ENCODE assay signal across 31 cellular contexts in genomic region chr2:80351229-80351628, GRCh38. TPM values are rescaled to one million over a fixed set of nuclear protein-coding genes. Genes with fewer than 3 reads are reported as not detected.
"Had no signal": no experiment of that assay in that cellular context is flagged by ENCODE, and none has a peak within 500 bp of the region (broad histone marks: within the 10 kb centered on the region; RNA-seq: fewer than 3 reads in every experiment).

No MANE protein-coding gene starts in this region.

- H3K4me3 ChIP-seq: ascending aorta, heart left ventricle, left ventricle myocardium inferior, lung, mucosa of descending colon, ovary, skin epidermis, vagina had no signal

- H3K4me3 Mint-ChIP-seq: activated B cell treated with CpG ODN at 0.5 μM for 24 hours; activated naive CD4-positive, alpha-beta T cell treated with anti-CD3 and anti-CD28 coated beads, Interleukin-2, amount 10 ng/mL, durations not matched to agents 7 days and 5 days; activated naive CD8-positive, alpha-beta T cell treated with anti-CD3 and anti-CD28 coated beads, Interleukin-2, amount 10 ng/mL, durations not matched to agents 7 days and 5 days; nephron progenitor cell; stimulated activated naive CD8-positive, alpha-beta T cell treated with anti-CD3 and anti-CD28 coated beads, Interleukin-15, Interleukin-2, amounts not matched to agents 100 ng/mL and 50 ng/mL, for 24 hours; T-helper 17 cell; type B pancreatic cell had no signal

- H3K36me3 Mint-ChIP-seq: activated naive CD4-positive, alpha-beta T cell treated with anti-CD3 and anti-CD28 coated beads, Interleukin-2, amount 10 ng/mL, durations not matched to agents 7 days and 5 days; activated naive CD8-positive, alpha-beta T cell treated with anti-CD3 and anti-CD28 coated beads, Interleukin-2, amount 10 ng/mL, durations not matched to agents 7 days and 5 days; type B pancreatic cell had no signal

- H3K27me3 Mint-ChIP-seq: activated B cell treated with CpG ODN at 0.5 μM for 24 hours; activated naive CD4-positive, alpha-beta T cell treated with anti-CD3 and anti-CD28 coated beads, Interleukin-2, amount 10 ng/mL, durations not matched to agents 7 days and 5 days; activated naive CD8-positive, alpha-beta T cell treated with anti-CD3 and anti-CD28 coated beads, Interleukin-2, amount 10 ng/mL, durations not matched to agents 7 days and 5 days; stimulated activated naive CD8-positive, alpha-beta T cell treated with anti-CD3 and anti-CD28 coated beads, Interleukin-15, Interleukin-2, amounts not matched to agents 100 ng/mL and 50 ng/mL, for 24 hours; T-helper 17 cell had no signal

- DNase-seq: activated B cell treated with CpG ODN at 0.5 μM for 24 hours; activated CD4-positive, alpha-beta T cell treated with anti-CD3 and anti-CD28 coated beads for 4 hours; activated CD4-positive, alpha-beta T cell treated with anti-CD3 and anti-CD28 coated beads, Interleukin-2, amount 50 U/mL, for 48 hours; activated CD8-positive, alpha-beta memory T cell treated with anti-CD3 and anti-CD28 coated beads for 24 hours; activated effector memory CD4-positive, alpha-beta T cell treated with Interleukin-2 at 50 U/mL for 16 hours; activated naive CD4-positive, alpha-beta T cell treated with anti-CD3 and anti-CD28 coated beads, Interleukin-2, amount 10 ng/mL, durations not matched to agents 7 days and 5 days; activated naive CD8-positive, alpha-beta T cell treated with anti-CD3 and anti-CD28 coated beads, Interleukin-2, amount 10 ng/mL, durations not matched to agents 7 days and 5 days; caudate nucleus; foreskin keratinocyte; heart left ventricle; hypothalamus; left ventricle myocardium inferior; mucosa of descending colon; nephron progenitor cell; ovary; retina; stimulated activated CD4-positive, alpha-beta T cell treated with anti-CD3 and anti-CD28 coated beads, Interleukin-12 subunit alpha, Interleukin-12 subunit beta, amount 100 ng/mL, for 4 hours; stimulated activated CD4-positive, alpha-beta T cell treated with anti-CD3 and anti-CD28 coated beads, Interleukin-4, amount 100 ng/mL, for 1 hour; substantia nigra; T-helper 17 cell had no signal

- H3K4me1 Mint-ChIP-seq: activated B cell treated with CpG ODN at 0.5 μM for 24 hours; activated naive CD4-positive, alpha-beta T cell treated with anti-CD3 and anti-CD28 coated beads, Interleukin-2, amount 10 ng/mL, durations not matched to agents 7 days and 5 days; activated naive CD8-positive, alpha-beta T cell treated with anti-CD3 and anti-CD28 coated beads, Interleukin-2, amount 10 ng/mL, durations not matched to agents 7 days and 5 days; nephron progenitor cell; T-helper 17 cell had no signal

- H3K9me3 Mint-ChIP-seq: activated B cell treated with CpG ODN at 0.5 μM for 24 hours; activated naive CD8-positive, alpha-beta T cell treated with anti-CD3 and anti-CD28 coated beads, Interleukin-2, amount 10 ng/mL, durations not matched to agents 7 days and 5 days; nephron progenitor cell; type B pancreatic cell had no signal

- H3K27ac Mint-ChIP-seq: activated B cell treated with CpG ODN at 0.5 μM for 24 hours; activated naive CD4-positive, alpha-beta T cell treated with anti-CD3 and anti-CD28 coated beads, Interleukin-2, amount 10 ng/mL, durations not matched to agents 7 days and 5 days; activated naive CD8-positive, alpha-beta T cell treated with anti-CD3 and anti-CD28 coated beads, Interleukin-2, amount 10 ng/mL, durations not matched to agents 7 days and 5 days; nephron progenitor cell; progenitor cell of endocrine pancreas; stimulated activated naive CD8-positive, alpha-beta T cell treated with anti-CD3 and anti-CD28 coated beads, Interleukin-15, Interleukin-2, amounts not matched to agents 100 ng/mL and 50 ng/mL, for 24 hours; T-helper 17 cell; type B pancreatic cell had no signal

RNA-seq across cellular contexts. Expression of gene LRRTM1, which starts 46.7 kb away (rescaled TPM):
- total RNA-seq: activated B cell treated with CpG ODN at 0.5 μM for 24 hours; activated naive CD8-positive, alpha-beta T cell treated with anti-CD3 and anti-CD28 coated beads, Interleukin-2, amount 10 ng/mL, durations not matched to agents 7 days and 5 days; endothelial cell of umbilical vein; esophagus mucosa; foreskin keratinocyte; mesenteric fat pad; myocyte; T-helper 17 cell had no signal
